In genomic region chr5:99900302-99900811, GRCh38 we compare ENCODE assay signal across 2 cellular contexts.
TF ChIP-seq lines count a peak whose summit lies in the region.

No MANE protein-coding gene starts in this region.

TF ChIP-seq in A549, 52 proteins besides CTCF, POLR2A, EP300 and RAD21 (continued from another document):
- TF ChIP-seq, protein P1, sequence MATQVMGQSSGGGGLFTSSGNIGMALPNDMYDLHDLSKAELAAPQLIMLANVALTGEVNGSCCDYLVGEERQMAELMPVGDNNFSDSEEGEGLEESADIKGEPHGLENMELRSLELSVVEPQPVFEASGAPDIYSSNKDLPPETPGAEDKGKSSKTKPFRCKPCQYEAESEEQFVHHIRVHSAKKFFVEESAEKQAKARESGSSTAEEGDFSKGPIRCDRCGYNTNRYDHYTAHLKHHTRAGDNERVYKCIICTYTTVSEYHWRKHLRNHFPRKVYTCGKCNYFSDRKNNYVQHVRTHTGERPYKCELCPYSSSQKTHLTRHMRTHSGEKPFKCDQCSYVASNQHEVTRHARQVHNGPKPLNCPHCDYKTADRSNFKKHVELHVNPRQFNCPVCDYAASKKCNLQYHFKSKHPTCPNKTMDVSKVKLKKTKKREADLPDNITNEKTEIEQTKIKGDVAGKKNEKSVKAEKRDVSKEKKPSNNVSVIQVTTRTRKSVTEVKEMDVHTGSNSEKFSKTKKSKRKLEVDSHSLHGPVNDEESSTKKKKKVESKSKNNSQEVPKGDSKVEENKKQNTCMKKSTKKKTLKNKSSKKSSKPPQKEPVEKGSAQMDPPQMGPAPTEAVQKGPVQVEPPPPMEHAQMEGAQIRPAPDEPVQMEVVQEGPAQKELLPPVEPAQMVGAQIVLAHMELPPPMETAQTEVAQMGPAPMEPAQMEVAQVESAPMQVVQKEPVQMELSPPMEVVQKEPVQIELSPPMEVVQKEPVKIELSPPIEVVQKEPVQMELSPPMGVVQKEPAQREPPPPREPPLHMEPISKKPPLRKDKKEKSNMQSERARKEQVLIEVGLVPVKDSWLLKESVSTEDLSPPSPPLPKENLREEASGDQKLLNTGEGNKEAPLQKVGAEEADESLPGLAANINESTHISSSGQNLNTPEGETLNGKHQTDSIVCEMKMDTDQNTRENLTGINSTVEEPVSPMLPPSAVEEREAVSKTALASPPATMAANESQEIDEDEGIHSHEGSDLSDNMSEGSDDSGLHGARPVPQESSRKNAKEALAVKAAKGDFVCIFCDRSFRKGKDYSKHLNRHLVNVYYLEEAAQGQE (IDR thresholded peaks at IDR 0.05) = no peak
TF ChIP-seq in A549: peak in this region for 1.

TF ChIP-seq in SK-N-SH, 30 proteins besides CTCF, POLR2A, EP300 and RAD21 (continued from another document):
- TF ChIP-seq FOXM1 (IDR thresholded peaks at IDR 0.05; ENCODE audit: low read depth) (peak; percentile 40; the same call in 1 of the 2 replicates), TCF12 (IDR thresholded peaks at IDR 0.05) (peak; percentile 99), YY1 (IDR thresholded peaks at IDR 0.05; ENCODE audit: low read depth) (no peak), CHD2 (IDR thresholded peaks at IDR 0.05; ENCODE audit: low read length, partially characterized antibody) (no peak), FOSL2 (IDR thresholded peaks at IDR 0.05; ENCODE audit: borderline replicate concordance, low read depth) (peak; percentile 80), JUND (IDR thresholded peaks at IDR 0.05) (peak; percentile 88), TEAD4 (IDR thresholded peaks at IDR 0.05; ENCODE audit: borderline replicate concordance, insufficient read depth) (0 out of 2 replicates have a peak, but pooled peaks have one; percentile 27), NFIC (IDR thresholded peaks at IDR 0.05; ENCODE audit: borderline replicate concordance) (peak; percentile 79), NRF1 (IDR thresholded peaks at IDR 0.05; ENCODE audit: low read depth, low read length) (no peak), MAX (IDR thresholded peaks at IDR 0.05; ENCODE audit: low read depth) (no peak), RCOR1 (IDR thresholded peaks at IDR 0.05; ENCODE audit: low read length) (no peak), ELF1 (IDR thresholded peaks at IDR 0.05) (no peak), GABPA (IDR thresholded peaks at IDR 0.05; ENCODE audit: low read depth) (no peak), SIN3A (IDR thresholded peaks at IDR 0.05; ENCODE audit: borderline replicate concordance, low read depth, low read length) (no peak), EZH2phosphoT487 (IDR thresholded peaks at IDR 0.05; ENCODE audit: borderline replicate concordance, low read depth) (no peak), FOXJ3 (CRISPR knock-in tag; IDR thresholded peaks at IDR 0.05) (no peak), RFX5 (IDR thresholded peaks at IDR 0.05; ENCODE audit: low read length) (no peak)
- TF ChIP-seq, protein P2, sequence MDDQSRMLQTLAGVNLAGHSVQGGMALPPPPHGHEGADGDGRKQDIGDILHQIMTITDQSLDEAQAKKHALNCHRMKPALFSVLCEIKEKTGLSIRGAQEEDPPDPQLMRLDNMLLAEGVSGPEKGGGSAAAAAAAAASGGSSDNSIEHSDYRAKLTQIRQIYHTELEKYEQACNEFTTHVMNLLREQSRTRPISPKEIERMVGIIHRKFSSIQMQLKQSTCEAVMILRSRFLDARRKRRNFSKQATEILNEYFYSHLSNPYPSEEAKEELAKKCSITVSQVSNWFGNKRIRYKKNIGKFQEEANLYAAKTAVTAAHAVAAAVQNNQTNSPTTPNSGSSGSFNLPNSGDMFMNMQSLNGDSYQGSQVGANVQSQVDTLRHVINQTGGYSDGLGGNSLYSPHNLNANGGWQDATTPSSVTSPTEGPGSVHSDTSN (IDR thresholded peaks at IDR 0.05) = peak; percentile 81
